Comparison of ENCODE assay signal across 10 cellular contexts in genomic region chr19:39307233-39307821, GRCh38. TPM values are rescaled to one million over a fixed set of nuclear protein-coding genes. Genes with fewer than 3 reads are reported as not detected.
DNase-seq lines count a peak whose midpoint lies in the region; TF ChIP-seq lines count a peak whose summit lies in the region.
"Had no signal": no experiment of that assay in that cellular context is flagged by ENCODE, and none has a peak within 500 bp of the region (broad histone marks: within the 10 kb centered on the region; RNA-seq: fewer than 3 reads in every experiment).

No MANE protein-coding gene starts in this region.

- H3K4me3 ChIP-seq in esophagus muscularis mucosa: peak overlapping the region; percentile 24 to 39 (median 29)

- peaks cover 0 to 2% (median 0%) of the 10 kb centered on the region in 4 donors for H3K36me3 ChIP-seq in esophagus muscularis mucosa

- peak; percentile 76 for DNase-seq in AG20443 (ENCODE audit: low spot score)
- DNase-seq in NCI-H2196 (lab: John Stamatoyannopoulos, UW; ENCODE audit: unreplicated experiment): peak; percentile 88
- no peak for DNase-seq in esophagus muscularis mucosa (ENCODE audit: extremely low spot score)
- peak; percentile 46 for DNase-seq in mucosa of gallbladder (ENCODE audit: low spot score)
- DNase-seq in hepatic stellate cell (ENCODE audit: low spot score): no peak
- DNase-seq in NOMO-1 treated with dmso at 0.1 percent for 144 hours (lab: John Stamatoyannopoulos, UW; ENCODE audit: unreplicated experiment): no peak
- DNase-seq in GM10266 (ENCODE audit: extremely low spot score): no peak
- no peak for DNase-seq in hippocampal formation (lab: John Stamatoyannopoulos, UW)
- DNase-seq: activated CD4-positive, alpha-beta T cell treated with anti-CD3 and anti-CD28 coated beads for 4 hours; NCI-H446 had no signal

- H3K4me1 ChIP-seq in esophagus muscularis mucosa: peaks cover 8 to 20% (median 13%) of the 10 kb centered on the region in 4 donors

- no peaks in the 10 kb centered on the region for H3K9me3 ChIP-seq in esophagus muscularis mucosa

- 12% methylated on average over 18 of the region's 62 CpGs for WGBS in esophagus muscularis mucosa

- no peak for TF ChIP-seq POLR2A in esophagus muscularis mucosa (IDR thresholded peaks at IDR 0.05; ENCODE audit: low read depth)

- no peak overlapping the region for H3K27ac ChIP-seq in esophagus muscularis mucosa (replicated peaks in 1 of 4)

- intact Hi-C loops in esophagus muscularis mucosa (cut with DNase I): no loop called here

- peaks cover 0 to 75% (median 24%) of the 10 kb centered on the region in 4 donors for H3K27me3 ChIP-seq in esophagus muscularis mucosa

- no peak for TF ChIP-seq CTCF in esophagus muscularis mucosa (IDR thresholded peaks at IDR 0.05)
- TF ChIP-seq CTCF in GM10266 (IDR thresholded peaks at IDR 0.05; ENCODE audit: control insufficient read depth, insufficient read depth, low read depth, missing control alignments): no peak

- no peak for TF ChIP-seq EP300 in esophagus muscularis mucosa (IDR thresholded peaks at IDR 0.05)

RNA-seq across cellular contexts. Expression of gene IFNL1, which starts 11.1 kb away (rescaled TPM):
- total RNA-seq in esophagus muscularis mucosa: not detected
- total RNA-seq in mucosa of gallbladder: not detected

RNA-seq across cellular contexts. Expression of gene LRFN1, which starts 13.3 kb away (rescaled TPM):
- total RNA-seq in esophagus muscularis mucosa: 1 to 10 TPM in 2 of 4 donors, under 1 TPM in 2; 0.50 to 2.5 (median 1.4) TPM
- 1.6 TPM for total RNA-seq in mucosa of gallbladder

RNA-seq across cellular contexts. Expression of gene GMFG, which starts 28.5 kb away (rescaled TPM):
- total RNA-seq in esophagus muscularis mucosa (10 to 100 TPM in 2 of 4 donors, 1 to 10 TPM in 2; 4.2 to 26.2 (median 12.0) TPM), mucosa of gallbladder (29.0 TPM)

RNA-seq across cellular contexts. Expression of gene SAMD4B, which starts 34.9 kb away (rescaled TPM):
- total RNA-seq in esophagus muscularis mucosa (100 to 1,000 TPM in 2 of 4 donors, 10 to 100 TPM in 2; 59.8 to 138 (median 104) TPM), mucosa of gallbladder (106 TPM)

RNA-seq across cellular contexts. Expression of gene IFNL2, which starts 39.1 kb away (rescaled TPM):
- total RNA-seq in esophagus muscularis mucosa (not detected), mucosa of gallbladder (not detected)

Comparison
In these comparisons a context has a peak if more than half of its experiments do, and no peak if none do; other contexts are left out.
1. DNase-seq: peak in AG20443 (single experiment), NCI-H2196 (single experiment) and mucosa of gallbladder (single experiment); none in esophagus muscularis mucosa (single experiment), hepatic stellate cell (single experiment), NOMO-1 treated with dmso at 0.1 percent for 144 hours (single experiment), GM10266 (single experiment) and hippocampal formation (0 of 2).